In genomic region chr19:2549701-2550191, GRCh38 we compare ENCODE assay signal across 8 cellular contexts.
DNase-seq lines count a peak whose midpoint lies in the region; ATAC-seq and TF ChIP-seq lines count a peak whose summit lies in the region.

No MANE protein-coding gene starts in this region.

- H3K14ac ChIP-seq in trophoblast cell (ENCODE audit: low read length), result peak overlapping the region; percentile 29

- no peak for ATAC-seq in HG02970 (IDR thresholded peaks at IDR 0.05; ENCODE audit: low FRiP score, unreplicated experiment)

- peak overlapping the region; percentile 41 for H2BK12ac ChIP-seq in trophoblast cell (ENCODE audit: low read length)

- H3K23ac ChIP-seq in trophoblast cell (ENCODE audit: low read length), result no peak overlapping the region

- no peak overlapping the region for H4K12ac ChIP-seq in trophoblast cell (ENCODE audit: low read depth, low read length)

- DNase-seq in C1 segment of cervical spinal cord (lab: John Stamatoyannopoulos, UW), result peak in 11 of 14 donors; percentile 31 to 88 (median 68)
- DNase-seq in SJSA1 (ENCODE audit: low read depth in 1 of 2, low spot score in 2 of 2), result peak; percentile 91 to 94
- DNase-seq in fibroblast of villous mesenchyme (ENCODE audit: low read depth), result peak; percentile 82
- DNase-seq in trophoblast cell, result peak; percentile 49 to 57
- no peak for DNase-seq in activated CD4-positive, CD25-positive, alpha-beta regulatory T cell treated with anti-CD3 and anti-CD28 coated beads, Interleukin-2, amount 50 U/mL, for 72 hours
- no peak for DNase-seq in NCI-H128 (lab: John Stamatoyannopoulos, UW; ENCODE audit: unreplicated experiment)
- DNase-seq in effector CD8-positive, alpha-beta T cell (lab: John Stamatoyannopoulos, UW), result no peak

- H3K4me2 ChIP-seq in trophoblast cell (ENCODE audit: low read length), result no peak overlapping the region

- H3K18ac ChIP-seq in trophoblast cell (ENCODE audit: low read length), result no peak overlapping the region

- no peak overlapping the region for H2AFZ ChIP-seq in trophoblast cell (ENCODE audit: insufficient read depth, low read length, poor library complexity)

- H3K9ac ChIP-seq in trophoblast cell (ENCODE audit: low read length), result no peak overlapping the region

- H3K79me1 ChIP-seq in trophoblast cell (ENCODE audit: low read length), result peaks cover 30% of the 10 kb centered on the region

- H4K8ac ChIP-seq in trophoblast cell (ENCODE audit: low read depth, low read length), result no peak overlapping the region

- H3K4me3 ChIP-seq in SJSA1 (no peak overlapping the region), fibroblast of villous mesenchyme (ENCODE audit: low read depth, low read length) (no peak overlapping the region), trophoblast cell (ENCODE audit: low read depth, low read length) (no peak overlapping the region)

- H3K9me3 ChIP-seq in SJSA1 (replicated peaks), result peaks cover 4% of the 10 kb centered on the region
- peaks cover 3% of the 10 kb centered on the region for H3K9me3 ChIP-seq in trophoblast cell (ENCODE audit: insufficient read depth, low read depth, low read length)

- no peak for TF ChIP-seq CTCF in fibroblast of villous mesenchyme (IDR thresholded peaks at IDR 0.05; ENCODE audit: insufficient read depth, low read depth, low read length)

- H3K27me3 ChIP-seq in SJSA1 (replicated peaks) (no peaks in the 10 kb centered on the region), trophoblast cell (ENCODE audit: insufficient read depth, low read length) (no peaks in the 10 kb centered on the region)

- peak overlapping the region; percentile 8 for H2BK5ac ChIP-seq in trophoblast cell (ENCODE audit: low read depth, low read length, poor library complexity)

- no peak overlapping the region for H2AK5ac ChIP-seq in trophoblast cell (ENCODE audit: low read length)

- H3K4me1 ChIP-seq in SJSA1 (replicated peaks) (peaks cover 70% of the 10 kb centered on the region), trophoblast cell (ENCODE audit: control insufficient read depth in 1 of 2, insufficient read depth in 2 of 2, low read length in 2 of 2) (peaks cover 23 to 24% of the 10 kb centered on the region in 2 experiments)

- WGBS in trophoblast cell (ENCODE audit: extremely low coverage, insufficient coverage, insufficient read length), result no CpG with 5 or more reads among the region's 11 CpGs

- H3K27ac ChIP-seq in SJSA1 (peak overlapping the region; percentile 96), trophoblast cell (ENCODE audit: low read depth, low read length) (no peak overlapping the region)

- no peak overlapping the region for H3K4ac ChIP-seq in trophoblast cell (ENCODE audit: low read depth, low read length)

- H3K79me2 ChIP-seq in trophoblast cell (ENCODE audit: control insufficient read depth, insufficient read depth, low read length, poor library complexity), result peaks cover 11% of the 10 kb centered on the region

- peak overlapping the region; percentile 35 for H2BK120ac ChIP-seq in trophoblast cell (ENCODE audit: insufficient read depth, low read length, poor library complexity)

- H3K36me3 ChIP-seq in SJSA1, result no peaks in the 10 kb centered on the region
- no peaks in the 10 kb centered on the region for H3K36me3 ChIP-seq in trophoblast cell (ENCODE audit: control insufficient read depth in 1 of 2, insufficient read depth in 2 of 2, low read length in 2 of 2)

- H4K91ac ChIP-seq in trophoblast cell (ENCODE audit: low read depth, low read length), result peak overlapping the region; percentile 36

Comparison
In these comparisons a context has a peak if more than half of its experiments do, and no peak if none do; other contexts are left out.
1. DNase-seq: peak in C1 segment of cervical spinal cord (11 of 14), SJSA1 (2 of 2), fibroblast of villous mesenchyme (single experiment) and trophoblast cell (2 of 2); none in activated CD4-positive, CD25-positive, alpha-beta regulatory T cell treated with anti-CD3 and anti-CD28 coated beads, Interleukin-2, amount 50 U/mL, for 72 hours (single experiment), NCI-H128 (single experiment) and effector CD8-positive, alpha-beta T cell (single experiment).